Comparison of ENCODE assay signal across 1 cellular context in the genomic region with DNA sequence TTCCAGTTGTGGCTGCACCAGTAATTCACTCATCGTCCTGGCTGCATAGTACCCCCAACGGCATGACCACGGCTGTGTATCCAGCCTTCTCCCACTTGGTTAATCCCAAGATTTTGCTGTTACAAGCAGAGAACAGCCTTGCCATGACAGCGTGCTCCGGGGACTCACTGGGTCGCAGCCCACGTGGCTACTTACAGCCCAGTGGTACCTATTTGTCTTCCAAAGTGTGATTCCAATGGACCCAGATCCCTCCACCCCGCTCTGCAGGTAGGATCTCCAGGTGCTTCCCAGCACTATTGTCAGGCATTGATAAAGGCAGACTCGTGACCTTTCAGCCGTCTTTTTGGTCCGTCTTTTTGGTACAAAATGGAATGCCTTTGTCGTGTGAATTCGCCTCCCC.
TF ChIP-seq lines count a peak whose summit lies in the region.

No MANE protein-coding gene starts in this region.

TF ChIP-seq in IMR-90, 13 proteins besides CTCF, POLR2A, EP300 and RAD21 (continued from another document):
- TF ChIP-seq, protein P1, sequence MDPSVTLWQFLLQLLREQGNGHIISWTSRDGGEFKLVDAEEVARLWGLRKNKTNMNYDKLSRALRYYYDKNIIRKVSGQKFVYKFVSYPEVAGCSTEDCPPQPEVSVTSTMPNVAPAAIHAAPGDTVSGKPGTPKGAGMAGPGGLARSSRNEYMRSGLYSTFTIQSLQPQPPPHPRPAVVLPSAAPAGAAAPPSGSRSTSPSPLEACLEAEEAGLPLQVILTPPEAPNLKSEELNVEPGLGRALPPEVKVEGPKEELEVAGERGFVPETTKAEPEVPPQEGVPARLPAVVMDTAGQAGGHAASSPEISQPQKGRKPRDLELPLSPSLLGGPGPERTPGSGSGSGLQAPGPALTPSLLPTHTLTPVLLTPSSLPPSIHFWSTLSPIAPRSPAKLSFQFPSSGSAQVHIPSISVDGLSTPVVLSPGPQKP (IDR thresholded peaks at IDR 0.05; ENCODE audit: borderline replicate concordance, low read depth, low read length): no peak
- no peak for TF ChIP-seq MXI1 (IDR thresholded peaks at IDR 0.05; ENCODE audit: borderline replicate concordance, low read depth, low read length)
TF ChIP-seq in IMR-90: peak in this region for 0.
